ENCODE assay signal across 1 cellular context in the genomic region with DNA sequence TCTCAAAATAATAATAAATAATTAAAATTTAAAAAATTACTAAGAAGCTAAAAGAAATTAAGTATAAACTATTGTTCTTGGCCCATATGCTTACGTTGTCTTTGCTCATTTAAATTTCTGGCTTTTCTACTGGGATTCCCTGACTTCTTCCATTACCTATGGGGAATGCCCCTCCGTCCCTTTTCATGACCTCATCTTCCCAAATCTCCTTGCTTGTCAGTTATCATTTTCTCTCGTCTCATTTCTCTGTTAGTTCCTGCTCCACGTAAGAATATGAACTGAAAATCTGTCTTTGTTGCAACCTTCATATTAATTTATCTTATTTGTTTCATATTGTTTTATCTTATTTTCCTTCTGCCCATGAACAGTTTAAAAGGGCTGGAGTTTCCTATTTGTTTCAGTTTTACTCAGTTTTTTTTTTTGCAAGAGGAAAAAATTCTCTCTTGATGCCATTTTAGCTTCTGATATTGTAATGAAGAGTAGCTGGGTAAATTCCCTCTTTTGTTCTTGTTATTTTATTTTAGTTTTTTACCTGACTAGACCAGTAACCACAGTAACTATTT.
A peak's percentile ranks its signal among the peaks of the same experiment; 100 is the strongest.
TF ChIP-seq lines count a peak whose summit lies in the region.

No MANE protein-coding gene starts in this region.

TF ChIP-seq in GM12878, 131 proteins besides CTCF, POLR2A, EP300 and RAD21 (continues in another document):
- TF ChIP-seq GABPA (IDR thresholded peaks at IDR 0.05; ENCODE audit: low read depth) (no peak), PAX8 (IDR thresholded peaks at IDR 0.05) (no peak), CREB1 (IDR thresholded peaks at IDR 0.05; ENCODE audit: low read depth) (peak; percentile 28; the same call in 1 of the 2 replicates), TAF1 (IDR thresholded peaks at IDR 0.05; ENCODE audit: borderline replicate concordance, low read depth, low read length) (no peak), POLR2AphosphoS5 (IDR thresholded peaks at IDR 0.05; ENCODE audit: low read length) (no peak), NFXL1 (IDR thresholded peaks at IDR 0.05; ENCODE audit: borderline replicate concordance) (no peak), TCF7 (IDR thresholded peaks at IDR 0.05; ENCODE audit: borderline replicate concordance) (no peak), RCOR1 (conservative IDR thresholded peaks at IDR 0.05; ENCODE audit: low read depth, low read length) (no peak), ESRRA (IDR thresholded peaks at IDR 0.05; ENCODE audit: low read length) (no peak), SMARCA5 (IDR thresholded peaks at IDR 0.05) (no peak), NR2F1 (conservative IDR thresholded peaks at IDR 0.05) (no peak), ZNF384 (IDR thresholded peaks at IDR 0.05; ENCODE audit: borderline replicate concordance, low read depth, low read length) (peak; percentile 31; the same call in 1 of the 2 replicates), STAT3 (IDR thresholded peaks at IDR 0.05; ENCODE audit: low read depth, low read length) (no peak), CREM (IDR thresholded peaks at IDR 0.05; ENCODE audit: low read depth) (0 out of 2 replicates have a peak, but pooled peaks have one; percentile 11), SMAD5 (IDR thresholded peaks at IDR 0.05; ENCODE audit: low read depth) (no peak), FOXM1 (IDR thresholded peaks at IDR 0.05; ENCODE audit: low read depth, low read length) (0 out of 2 replicates have a peak, but pooled peaks have one; percentile 8), HDGF (IDR thresholded peaks at IDR 0.05) (no peak), IKZF2 (IDR thresholded peaks at IDR 0.05) (peak; percentile 53 to 60; a peak in 2 of 4 replicates), YBX1 (IDR thresholded peaks at IDR 0.05) (no peak), EZH2 (IDR thresholded peaks at IDR 0.05; ENCODE audit: borderline replicate concordance, control insufficient read depth, low read depth, low read length) (no peak), JUNB (IDR thresholded peaks at IDR 0.05) (peak; percentile 64; the same call in 1 of the 2 replicates), HCFC1 (IDR thresholded peaks at IDR 0.05; ENCODE audit: low read length) (no peak), IKZF1 (conservative IDR thresholded peaks at IDR 0.05) (no peak), CBX5 (IDR thresholded peaks at IDR 0.05; ENCODE audit: low read depth) (no peak), ATF7 (IDR thresholded peaks at IDR 0.05; ENCODE audit: low read depth) (peak; percentile 87), SMAD1 (IDR thresholded peaks at IDR 0.05; ENCODE audit: low read depth, partially characterized antibody) (no peak), KAT2A (conservative IDR thresholded peaks at IDR 0.05; ENCODE audit: control insufficient read depth, low read depth, low read length) (no peak), BMI1 (IDR thresholded peaks at IDR 0.05; ENCODE audit: borderline replicate concordance) (no peak), NRF1 (conservative IDR thresholded peaks at IDR 0.05; ENCODE audit: low read depth, low read length) (no peak), NBN (IDR thresholded peaks at IDR 0.05) (0 out of 2 replicates have a peak, but pooled peaks have one; percentile 31), GATAD2B (conservative IDR thresholded peaks at IDR 0.05; ENCODE audit: low read depth) (no peak), EED (IDR thresholded peaks at IDR 0.05; ENCODE audit: low read depth) (peak; percentile 53; the same call in 1 of the 2 replicates), ZNF274 (IDR thresholded peaks at IDR 0.05; ENCODE audit: insufficient read depth, insufficient read length) (no peak), RUNX3 (IDR thresholded peaks at IDR 0.05; ENCODE audit: low read length) (peak; percentile 37; the same call in 1 of the 2 replicates), NFIC (IDR thresholded peaks at IDR 0.05; ENCODE audit: low read depth, low read length) (peak; percentile 76)
- TF ChIP-seq, protein P1, sequence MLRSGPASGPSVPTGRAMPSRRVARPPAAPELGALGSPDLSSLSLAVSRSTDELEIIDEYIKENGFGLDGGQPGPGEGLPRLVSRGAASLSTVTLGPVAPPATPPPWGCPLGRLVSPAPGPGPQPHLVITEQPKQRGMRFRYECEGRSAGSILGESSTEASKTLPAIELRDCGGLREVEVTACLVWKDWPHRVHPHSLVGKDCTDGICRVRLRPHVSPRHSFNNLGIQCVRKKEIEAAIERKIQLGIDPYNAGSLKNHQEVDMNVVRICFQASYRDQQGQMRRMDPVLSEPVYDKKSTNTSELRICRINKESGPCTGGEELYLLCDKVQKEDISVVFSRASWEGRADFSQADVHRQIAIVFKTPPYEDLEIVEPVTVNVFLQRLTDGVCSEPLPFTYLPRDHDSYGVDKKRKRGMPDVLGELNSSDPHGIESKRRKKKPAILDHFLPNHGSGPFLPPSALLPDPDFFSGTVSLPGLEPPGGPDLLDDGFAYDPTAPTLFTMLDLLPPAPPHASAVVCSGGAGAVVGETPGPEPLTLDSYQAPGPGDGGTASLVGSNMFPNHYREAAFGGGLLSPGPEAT (IDR thresholded peaks at IDR 0.05; ENCODE audit: low read depth): peak; percentile 42; the same call in 1 of the 2 replicates
- TF ChIP-seq, protein P2, sequence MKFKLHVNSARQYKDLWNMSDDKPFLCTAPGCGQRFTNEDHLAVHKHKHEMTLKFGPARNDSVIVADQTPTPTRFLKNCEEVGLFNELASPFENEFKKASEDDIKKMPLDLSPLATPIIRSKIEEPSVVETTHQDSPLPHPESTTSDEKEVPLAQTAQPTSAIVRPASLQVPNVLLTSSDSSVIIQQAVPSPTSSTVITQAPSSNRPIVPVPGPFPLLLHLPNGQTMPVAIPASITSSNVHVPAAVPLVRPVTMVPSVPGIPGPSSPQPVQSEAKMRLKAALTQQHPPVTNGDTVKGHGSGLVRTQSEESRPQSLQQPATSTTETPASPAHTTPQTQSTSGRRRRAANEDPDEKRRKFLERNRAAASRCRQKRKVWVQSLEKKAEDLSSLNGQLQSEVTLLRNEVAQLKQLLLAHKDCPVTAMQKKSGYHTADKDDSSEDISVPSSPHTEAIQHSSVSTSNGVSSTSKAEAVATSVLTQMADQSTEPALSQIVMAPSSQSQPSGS (IDR thresholded peaks at IDR 0.05; ENCODE audit: low read length): peak; percentile 30; the same call in 1 of the 2 replicates
- TF ChIP-seq, protein P3, sequence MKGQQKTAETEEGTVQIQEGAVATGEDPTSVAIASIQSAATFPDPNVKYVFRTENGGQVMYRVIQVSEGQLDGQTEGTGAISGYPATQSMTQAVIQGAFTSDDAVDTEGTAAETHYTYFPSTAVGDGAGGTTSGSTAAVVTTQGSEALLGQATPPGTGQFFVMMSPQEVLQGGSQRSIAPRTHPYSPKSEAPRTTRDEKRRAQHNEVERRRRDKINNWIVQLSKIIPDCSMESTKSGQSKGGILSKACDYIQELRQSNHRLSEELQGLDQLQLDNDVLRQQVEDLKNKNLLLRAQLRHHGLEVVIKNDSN (IDR thresholded peaks at IDR 0.05; ENCODE audit: borderline replicate concordance, extremely low read length, insufficient read depth, low read depth, low read length): no peak
- TF ChIP-seq, protein P4, sequence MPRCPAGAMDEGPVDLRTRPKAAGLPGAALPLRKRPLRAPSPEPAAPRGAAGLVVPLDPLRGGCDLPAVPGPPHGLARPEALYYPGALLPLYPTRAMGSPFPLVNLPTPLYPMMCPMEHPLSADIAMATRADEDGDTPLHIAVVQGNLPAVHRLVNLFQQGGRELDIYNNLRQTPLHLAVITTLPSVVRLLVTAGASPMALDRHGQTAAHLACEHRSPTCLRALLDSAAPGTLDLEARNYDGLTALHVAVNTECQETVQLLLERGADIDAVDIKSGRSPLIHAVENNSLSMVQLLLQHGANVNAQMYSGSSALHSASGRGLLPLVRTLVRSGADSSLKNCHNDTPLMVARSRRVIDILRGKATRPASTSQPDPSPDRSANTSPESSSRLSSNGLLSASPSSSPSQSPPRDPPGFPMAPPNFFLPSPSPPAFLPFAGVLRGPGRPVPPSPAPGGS (IDR thresholded peaks at IDR 0.05; ENCODE audit: borderline replicate concordance, insufficient read depth, low read depth, low read length, poor library complexity, severe bottlenecking): no peak
- TF ChIP-seq, protein P5, sequence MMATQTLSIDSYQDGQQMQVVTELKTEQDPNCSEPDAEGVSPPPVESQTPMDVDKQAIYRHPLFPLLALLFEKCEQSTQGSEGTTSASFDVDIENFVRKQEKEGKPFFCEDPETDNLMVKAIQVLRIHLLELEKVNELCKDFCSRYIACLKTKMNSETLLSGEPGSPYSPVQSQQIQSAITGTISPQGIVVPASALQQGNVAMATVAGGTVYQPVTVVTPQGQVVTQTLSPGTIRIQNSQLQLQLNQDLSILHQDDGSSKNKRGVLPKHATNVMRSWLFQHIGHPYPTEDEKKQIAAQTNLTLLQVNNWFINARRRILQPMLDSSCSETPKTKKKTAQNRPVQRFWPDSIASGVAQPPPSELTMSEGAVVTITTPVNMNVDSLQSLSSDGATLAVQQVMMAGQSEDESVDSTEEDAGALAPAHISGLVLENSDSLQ (IDR thresholded peaks at IDR 0.05): no peak
- TF ChIP-seq, protein P6, sequence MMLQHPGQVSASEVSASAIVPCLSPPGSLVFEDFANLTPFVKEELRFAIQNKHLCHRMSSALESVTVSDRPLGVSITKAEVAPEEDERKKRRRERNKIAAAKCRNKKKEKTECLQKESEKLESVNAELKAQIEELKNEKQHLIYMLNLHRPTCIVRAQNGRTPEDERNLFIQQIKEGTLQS (IDR thresholded peaks at IDR 0.05; ENCODE audit: borderline replicate concordance, extremely low read depth, low read depth, low read length): no peak
- TF ChIP-seq, protein P7, sequence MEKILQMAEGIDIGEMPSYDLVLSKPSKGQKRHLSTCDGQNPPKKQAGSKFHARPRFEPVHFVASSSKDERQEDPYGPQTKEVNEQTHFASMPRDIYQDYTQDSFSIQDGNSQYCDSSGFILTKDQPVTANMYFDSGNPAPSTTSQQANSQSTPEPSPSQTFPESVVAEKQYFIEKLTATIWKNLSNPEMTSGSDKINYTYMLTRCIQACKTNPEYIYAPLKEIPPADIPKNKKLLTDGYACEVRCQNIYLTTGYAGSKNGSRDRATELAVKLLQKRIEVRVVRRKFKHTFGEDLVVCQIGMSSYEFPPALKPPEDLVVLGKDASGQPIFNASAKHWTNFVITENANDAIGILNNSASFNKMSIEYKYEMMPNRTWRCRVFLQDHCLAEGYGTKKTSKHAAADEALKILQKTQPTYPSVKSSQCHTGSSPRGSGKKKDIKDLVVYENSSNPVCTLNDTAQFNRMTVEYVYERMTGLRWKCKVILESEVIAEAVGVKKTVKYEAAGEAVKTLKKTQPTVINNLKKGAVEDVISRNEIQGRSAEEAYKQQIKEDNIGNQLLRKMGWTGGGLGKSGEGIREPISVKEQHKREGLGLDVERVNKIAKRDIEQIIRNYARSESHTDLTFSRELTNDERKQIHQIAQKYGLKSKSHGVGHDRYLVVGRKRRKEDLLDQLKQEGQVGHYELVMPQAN (conservative IDR thresholded peaks at IDR 0.05): no peak
- TF ChIP-seq, protein P8, sequence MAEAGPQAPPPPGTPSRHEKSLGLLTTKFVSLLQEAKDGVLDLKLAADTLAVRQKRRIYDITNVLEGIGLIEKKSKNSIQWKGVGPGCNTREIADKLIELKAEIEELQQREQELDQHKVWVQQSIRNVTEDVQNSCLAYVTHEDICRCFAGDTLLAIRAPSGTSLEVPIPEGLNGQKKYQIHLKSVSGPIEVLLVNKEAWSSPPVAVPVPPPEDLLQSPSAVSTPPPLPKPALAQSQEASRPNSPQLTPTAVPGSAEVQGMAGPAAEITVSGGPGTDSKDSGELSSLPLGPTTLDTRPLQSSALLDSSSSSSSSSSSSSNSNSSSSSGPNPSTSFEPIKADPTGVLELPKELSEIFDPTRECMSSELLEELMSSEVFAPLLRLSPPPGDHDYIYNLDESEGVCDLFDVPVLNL (IDR thresholded peaks at IDR 0.05; ENCODE audit: low read depth, low read length): no peak
- TF ChIP-seq, protein P9, sequence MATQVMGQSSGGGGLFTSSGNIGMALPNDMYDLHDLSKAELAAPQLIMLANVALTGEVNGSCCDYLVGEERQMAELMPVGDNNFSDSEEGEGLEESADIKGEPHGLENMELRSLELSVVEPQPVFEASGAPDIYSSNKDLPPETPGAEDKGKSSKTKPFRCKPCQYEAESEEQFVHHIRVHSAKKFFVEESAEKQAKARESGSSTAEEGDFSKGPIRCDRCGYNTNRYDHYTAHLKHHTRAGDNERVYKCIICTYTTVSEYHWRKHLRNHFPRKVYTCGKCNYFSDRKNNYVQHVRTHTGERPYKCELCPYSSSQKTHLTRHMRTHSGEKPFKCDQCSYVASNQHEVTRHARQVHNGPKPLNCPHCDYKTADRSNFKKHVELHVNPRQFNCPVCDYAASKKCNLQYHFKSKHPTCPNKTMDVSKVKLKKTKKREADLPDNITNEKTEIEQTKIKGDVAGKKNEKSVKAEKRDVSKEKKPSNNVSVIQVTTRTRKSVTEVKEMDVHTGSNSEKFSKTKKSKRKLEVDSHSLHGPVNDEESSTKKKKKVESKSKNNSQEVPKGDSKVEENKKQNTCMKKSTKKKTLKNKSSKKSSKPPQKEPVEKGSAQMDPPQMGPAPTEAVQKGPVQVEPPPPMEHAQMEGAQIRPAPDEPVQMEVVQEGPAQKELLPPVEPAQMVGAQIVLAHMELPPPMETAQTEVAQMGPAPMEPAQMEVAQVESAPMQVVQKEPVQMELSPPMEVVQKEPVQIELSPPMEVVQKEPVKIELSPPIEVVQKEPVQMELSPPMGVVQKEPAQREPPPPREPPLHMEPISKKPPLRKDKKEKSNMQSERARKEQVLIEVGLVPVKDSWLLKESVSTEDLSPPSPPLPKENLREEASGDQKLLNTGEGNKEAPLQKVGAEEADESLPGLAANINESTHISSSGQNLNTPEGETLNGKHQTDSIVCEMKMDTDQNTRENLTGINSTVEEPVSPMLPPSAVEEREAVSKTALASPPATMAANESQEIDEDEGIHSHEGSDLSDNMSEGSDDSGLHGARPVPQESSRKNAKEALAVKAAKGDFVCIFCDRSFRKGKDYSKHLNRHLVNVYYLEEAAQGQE (IDR thresholded peaks at IDR 0.05; ENCODE audit: low read depth, low read length): no peak
- TF ChIP-seq, protein P10, sequence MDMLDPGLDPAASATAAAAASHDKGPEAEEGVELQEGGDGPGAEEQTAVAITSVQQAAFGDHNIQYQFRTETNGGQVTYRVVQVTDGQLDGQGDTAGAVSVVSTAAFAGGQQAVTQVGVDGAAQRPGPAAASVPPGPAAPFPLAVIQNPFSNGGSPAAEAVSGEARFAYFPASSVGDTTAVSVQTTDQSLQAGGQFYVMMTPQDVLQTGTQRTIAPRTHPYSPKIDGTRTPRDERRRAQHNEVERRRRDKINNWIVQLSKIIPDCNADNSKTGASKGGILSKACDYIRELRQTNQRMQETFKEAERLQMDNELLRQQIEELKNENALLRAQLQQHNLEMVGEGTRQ (IDR thresholded peaks at IDR 0.05; ENCODE audit: borderline replicate concordance, low read depth, low read length): no peak
- TF ChIP-seq, protein P11, sequence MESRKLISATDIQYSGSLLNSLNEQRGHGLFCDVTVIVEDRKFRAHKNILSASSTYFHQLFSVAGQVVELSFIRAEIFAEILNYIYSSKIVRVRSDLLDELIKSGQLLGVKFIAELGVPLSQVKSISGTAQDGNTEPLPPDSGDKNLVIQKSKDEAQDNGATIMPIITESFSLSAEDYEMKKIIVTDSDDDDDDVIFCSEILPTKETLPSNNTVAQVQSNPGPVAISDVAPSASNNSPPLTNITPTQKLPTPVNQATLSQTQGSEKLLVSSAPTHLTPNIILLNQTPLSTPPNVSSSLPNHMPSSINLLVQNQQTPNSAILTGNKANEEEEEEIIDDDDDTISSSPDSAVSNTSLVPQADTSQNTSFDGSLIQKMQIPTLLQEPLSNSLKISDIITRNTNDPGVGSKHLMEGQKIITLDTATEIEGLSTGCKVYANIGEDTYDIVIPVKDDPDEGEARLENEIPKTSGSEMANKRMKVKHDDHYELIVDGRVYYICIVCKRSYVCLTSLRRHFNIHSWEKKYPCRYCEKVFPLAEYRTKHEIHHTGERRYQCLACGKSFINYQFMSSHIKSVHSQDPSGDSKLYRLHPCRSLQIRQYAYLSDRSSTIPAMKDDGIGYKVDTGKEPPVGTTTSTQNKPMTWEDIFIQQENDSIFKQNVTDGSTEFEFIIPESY (IDR thresholded peaks at IDR 0.05): no peak
